29 cellular contexts compared by ENCODE assay signal in the genomic region with DNA sequence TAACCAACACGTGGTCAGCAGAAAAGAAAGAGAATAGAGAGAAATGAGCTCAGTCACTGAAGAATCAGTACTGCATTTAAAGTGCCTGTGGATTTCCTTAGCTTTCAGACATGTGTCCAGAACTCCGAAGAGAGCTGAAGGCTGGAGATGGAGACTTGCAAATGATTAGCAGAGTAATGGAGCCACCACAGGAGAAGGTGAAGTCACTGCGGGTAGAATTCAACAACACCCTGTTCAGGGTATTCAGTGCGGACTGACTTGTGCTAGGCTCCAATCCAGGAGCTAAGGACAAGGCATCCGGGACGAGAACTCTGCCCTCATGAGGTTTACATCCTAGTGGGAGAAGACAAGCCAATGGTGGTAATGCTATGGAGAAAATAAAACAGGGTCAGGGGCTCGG. TPM values are rescaled to one million over a fixed set of nuclear protein-coding genes. Genes with fewer than 3 reads are reported as not detected.
DNase-seq lines count a peak whose midpoint lies in the region; ATAC-seq and TF ChIP-seq lines count a peak whose summit lies in the region.
"Had no signal": no experiment of that assay in that cellular context is flagged by ENCODE, and none has a peak within 500 bp of the region (broad histone marks: within the 10 kb centered on the region; RNA-seq: fewer than 3 reads in every experiment).

No MANE protein-coding gene starts in this region.

- no peaks in the 10 kb centered on the region for H3K27me3 ChIP-seq in CD4-positive, alpha-beta memory T cell (ENCODE audit: insufficient read depth, low read length)
- H3K27me3 ChIP-seq in left ventricle myocardium inferior (ENCODE audit: low read depth) = no peaks in the 10 kb centered on the region
- H3K27me3 ChIP-seq: breast epithelium, gastroesophageal sphincter, right atrium auricular region had no signal

- H3K4me3 Mint-ChIP-seq in CD4-positive, alpha-beta memory T cell = peak overlapping the region; percentile 69 to 94 (median 82)
- H3K4me3 Mint-ChIP-seq in activated T-helper 17 cell treated with anti-CD3 and anti-CD28 coated beads, Interleukin-2, amount 50 U/mL, for 72 hours = peak overlapping the region; percentile 87
- H3K4me3 Mint-ChIP-seq in naive thymus-derived CD8-positive, alpha-beta T cell = peak overlapping the region; percentile 40 to 95 (median 74)
- H3K4me3 Mint-ChIP-seq: B cell; mesothelial cell of epicardium; stimulated activated memory B cell treated with anti-CD40 and anti-IgM and Interleukin-4, amounts not matched to agents 10 μg/mL and 1 μg/mL and 100 μg/mL, for 72 hours had no signal

- H3K9me3 ChIP-seq in CD4-positive, alpha-beta memory T cell (ENCODE audit: control insufficient read depth in 1 of 2, low read length in 2 of 2) = no peaks in the 10 kb centered on the region
- no peaks in the 10 kb centered on the region for H3K9me3 ChIP-seq in left ventricle myocardium inferior (replicated peaks)
- H3K9me3 ChIP-seq: breast epithelium, gastroesophageal sphincter, right atrium auricular region had no signal

- H3K36me3 ChIP-seq in CD4-positive, alpha-beta memory T cell (ENCODE audit: insufficient read depth, low read length) = peaks cover 6% of the 10 kb centered on the region
- no peaks in the 10 kb centered on the region for H3K36me3 ChIP-seq in left ventricle myocardium inferior
- H3K36me3 ChIP-seq: breast epithelium, gastroesophageal sphincter, right atrium auricular region had no signal

- no peak for TF ChIP-seq CTCF in left ventricle myocardium inferior (IDR thresholded peaks at IDR 0.05; ENCODE audit: borderline replicate concordance)

- H3K36me3 Mint-ChIP-seq in CD4-positive, alpha-beta memory T cell = peaks cover 14 to 33% of the 10 kb centered on the region in 2 donors
- peaks cover 9% of the 10 kb centered on the region for H3K36me3 Mint-ChIP-seq in activated T-helper 17 cell treated with anti-CD3 and anti-CD28 coated beads, Interleukin-2, amount 50 U/mL, for 72 hours (ENCODE audit: low read depth)
- peaks cover 0 to 14% (median 5%) of the 10 kb centered on the region in 3 donors for H3K36me3 Mint-ChIP-seq in naive thymus-derived CD8-positive, alpha-beta T cell
- H3K36me3 Mint-ChIP-seq: stimulated activated memory B cell treated with anti-CD40 and anti-IgM and Interleukin-4, amounts not matched to agents 10 μg/mL and 1 μg/mL and 100 μg/mL, for 72 hours had no signal

- no peak for ATAC-seq in activated T-helper 17 cell treated with anti-CD3 and anti-CD28 coated beads, Interleukin-2, amount 50 U/mL, for 72 hours (replicated peaks)
- ATAC-seq in naive thymus-derived CD8-positive, alpha-beta T cell = no peak
- ATAC-seq in GM21528 (IDR thresholded peaks at IDR 0.05; ENCODE audit: low FRiP score, unreplicated experiment) (no peak), HG02798 (IDR thresholded peaks at IDR 0.05; ENCODE audit: poor library complexity, unreplicated experiment) (no peak)
- ATAC-seq: gastroesophageal sphincter; GM12878; left ventricle myocardium superior; stimulated activated memory B cell treated with anti-CD40 and anti-IgM and Interleukin-4, amounts not matched to agents 10 μg/mL and 1 μg/mL and 100 μg/mL, for 72 hours had no signal

- H3K4me1 Mint-ChIP-seq in CD4-positive, alpha-beta memory T cell = peaks cover 61 to 86% (median 71%) of the 10 kb centered on the region in 4 donors
- peaks cover 67% of the 10 kb centered on the region for H3K4me1 Mint-ChIP-seq in activated T-helper 17 cell treated with anti-CD3 and anti-CD28 coated beads, Interleukin-2, amount 50 U/mL, for 72 hours
- peaks cover 45 to 85% (median 71%) of the 10 kb centered on the region in 4 donors for H3K4me1 Mint-ChIP-seq in naive thymus-derived CD8-positive, alpha-beta T cell

- intact Hi-C loops in CD4-positive, alpha-beta memory T cell (cut with micrococcal nuclease) = loop anchor here (5.0 kb wide), 2 partner anchors 139 to 659 kb away; partner anchors contain the start of gene FOXP1
- intact Hi-C loops in left ventricle myocardium inferior (cut with micrococcal nuclease) = no loop called here

- POLR2A ChIA-PET in CD4-positive, alpha-beta memory T cell (lab: Charles Lee; ENCODE audit: partially characterized antibody) = interaction anchor here (0.8 to 4.0 kb wide), 2 partner anchors 8 to 15 kb away, joined by 3 to 20 read pairs; no protein-coding TSS in a partner anchor
- POLR2A ChIA-PET in naive thymus-derived CD8-positive, alpha-beta T cell (lab: Charles Lee) = interaction anchor here (1.1 kb wide), 1 partner anchor 9 kb away, joined by 6 read pairs; no protein-coding TSS in a partner anchor

- no peaks in the 10 kb centered on the region for H3K9me3 Mint-ChIP-seq in CD4-positive, alpha-beta memory T cell
- H3K9me3 Mint-ChIP-seq in activated T-helper 17 cell treated with anti-CD3 and anti-CD28 coated beads, Interleukin-2, amount 50 U/mL, for 72 hours = no peaks in the 10 kb centered on the region
- no peaks in the 10 kb centered on the region for H3K9me3 Mint-ChIP-seq in naive thymus-derived CD8-positive, alpha-beta T cell
- H3K9me3 Mint-ChIP-seq: mesothelial cell of epicardium; nephron; stimulated activated memory B cell treated with anti-CD40 and anti-IgM and Interleukin-4, amounts not matched to agents 10 μg/mL and 1 μg/mL and 100 μg/mL, for 72 hours had no signal

- no peaks in the 10 kb centered on the region for H3K27me3 Mint-ChIP-seq in CD4-positive, alpha-beta memory T cell
- H3K27me3 Mint-ChIP-seq in activated T-helper 17 cell treated with anti-CD3 and anti-CD28 coated beads, Interleukin-2, amount 50 U/mL, for 72 hours = no peaks in the 10 kb centered on the region
- H3K27me3 Mint-ChIP-seq in naive thymus-derived CD8-positive, alpha-beta T cell = no peaks in the 10 kb centered on the region

- peak; percentile 50 for DNase-seq in activated CD8-positive, alpha-beta memory T cell treated with anti-CD3 and anti-CD28 coated beads for 24 hours
- DNase-seq in activated CD8-positive, alpha-beta memory T cell treated with anti-CD3 and anti-CD28 coated beads, Interleukin-2, amount 50 U/mL, for 4 hours = no peak
- no peak for DNase-seq in CD4-positive, alpha-beta memory T cell
- no peak for DNase-seq in naive thymus-derived CD8-positive, alpha-beta T cell
- no peak for DNase-seq in left ventricle myocardium inferior
- DNase-seq: activated CD4-positive, alpha-beta T cell treated with anti-CD3 and anti-CD28 coated beads for 1 hour; amniotic stem cell; hippocampal formation; Kasumi-1; left ventricle myocardium superior; NCI-H1694 treated with DMSO at 0.1 percent for 48 hours; NCI-H2171 treated with DMSO at 0.1 percent for 48 hours; NCI-H524; SHP77; stimulated activated CD4-positive, alpha-beta T cell treated with anti-CD3 and anti-CD28 coated beads, Interleukin-2, amount 100 ng/mL, for 48 hours; SW 1271 had no signal

- peak overlapping the region; percentile 75 to 99 (median 93) for H3K27ac Mint-ChIP-seq in CD4-positive, alpha-beta memory T cell
- peak overlapping the region; percentile 94 for H3K27ac Mint-ChIP-seq in activated T-helper 17 cell treated with anti-CD3 and anti-CD28 coated beads, Interleukin-2, amount 50 U/mL, for 72 hours
- H3K27ac Mint-ChIP-seq in naive thymus-derived CD8-positive, alpha-beta T cell = peak overlapping the region; percentile 88 to 98 (median 96)
- H3K27ac Mint-ChIP-seq: B cell; mesothelial cell of epicardium; nephron; stimulated activated memory B cell treated with anti-CD40 and anti-IgM and Interleukin-4, amounts not matched to agents 10 μg/mL and 1 μg/mL and 100 μg/mL, for 72 hours had no signal

- H3K4me1 ChIP-seq in CD4-positive, alpha-beta memory T cell (ENCODE audit: insufficient read depth, low read length) = peaks cover 84% of the 10 kb centered on the region
- peaks cover 23% of the 10 kb centered on the region for H3K4me1 ChIP-seq in left ventricle myocardium inferior
- H3K4me1 ChIP-seq: breast epithelium had no signal

- peak overlapping the region; percentile 71 for H3K27ac ChIP-seq in CD4-positive, alpha-beta memory T cell (ENCODE audit: low read depth, low read length)
- no peak overlapping the region for H3K27ac ChIP-seq in left ventricle myocardium inferior (replicated peaks)
- H3K27ac ChIP-seq: breast epithelium, coronary artery, gastroesophageal sphincter, parathyroid adenoma, right atrium auricular region had no signal

- CTCF ChIA-PET in CD4-positive, alpha-beta memory T cell (lab: Charles Lee; ENCODE audit: partially characterized antibody) = interaction anchor here (1.7 to 4.4 kb wide), 3 partner anchors 9 to 19 kb away, joined by 4 to 28 read pairs (median 21); no protein-coding TSS in a partner anchor

- peak overlapping the region; percentile 20 to 23 for H3K4me3 ChIP-seq in CD4-positive, alpha-beta memory T cell (ENCODE audit: low read length in 2 of 2)
- H3K4me3 ChIP-seq in left ventricle myocardium inferior = no peak overlapping the region
- H3K4me3 ChIP-seq: breast epithelium, coronary artery, gastroesophageal sphincter, GM12878, right atrium auricular region had no signal

RNA-seq across cellular contexts. Expression of gene EIF4E3, which starts 4.2 kb away (rescaled TPM):
- total RNA-seq in CD4-positive, alpha-beta memory T cell = 10 to 100 TPM; 51.5 to 58.7 TPM
- polyA plus RNA-seq in CD4-positive, alpha-beta memory T cell = 10 to 100 TPM; 40.7 to 55.1 TPM
- total RNA-seq in activated T-helper 17 cell treated with anti-CD3 and anti-CD28 coated beads, Interleukin-2, amount 50 U/mL, for 72 hours = 10 to 100 TPM; 25.3 to 27.4 TPM
- total RNA-seq in naive thymus-derived CD8-positive, alpha-beta T cell = 10 to 100 TPM; 37.8 to 38.2 TPM
- 10 to 100 TPM; 23.3 to 48.3 (median 32.1) TPM for polyA plus RNA-seq in naive thymus-derived CD8-positive, alpha-beta T cell
- total RNA-seq in left ventricle myocardium inferior = 48.9 TPM

RNA-seq across cellular contexts. Expression of gene GPR27, which starts 32.7 kb away (rescaled TPM):
- total RNA-seq in CD4-positive, alpha-beta memory T cell = under 1 TPM; 0.17 to 0.38 TPM
- polyA plus RNA-seq in CD4-positive, alpha-beta memory T cell = 1 to 10 TPM in 1 of 2 donors, under 1 TPM in 1; 0.79 to 1.4 TPM
- 1 to 10 TPM in 1 of 2 donors, under 1 TPM in 1; 0.32 to 2.5 TPM for total RNA-seq in activated T-helper 17 cell treated with anti-CD3 and anti-CD28 coated beads, Interleukin-2, amount 50 U/mL, for 72 hours
- total RNA-seq in naive thymus-derived CD8-positive, alpha-beta T cell = under 1 TPM in 1 of 2 experiments, not detected in 1; 0.16 TPM
- polyA plus RNA-seq in naive thymus-derived CD8-positive, alpha-beta T cell = under 1 TPM; 0.11 to 0.87 (median 0.18) TPM
- 7.3 TPM for total RNA-seq in left ventricle myocardium inferior
- total RNA-seq: B cell, GM12878 had no signal
- polyA plus RNA-seq: GM12878 had no signal
